7 cellular contexts compared by ENCODE assay signal in the genomic region with DNA sequence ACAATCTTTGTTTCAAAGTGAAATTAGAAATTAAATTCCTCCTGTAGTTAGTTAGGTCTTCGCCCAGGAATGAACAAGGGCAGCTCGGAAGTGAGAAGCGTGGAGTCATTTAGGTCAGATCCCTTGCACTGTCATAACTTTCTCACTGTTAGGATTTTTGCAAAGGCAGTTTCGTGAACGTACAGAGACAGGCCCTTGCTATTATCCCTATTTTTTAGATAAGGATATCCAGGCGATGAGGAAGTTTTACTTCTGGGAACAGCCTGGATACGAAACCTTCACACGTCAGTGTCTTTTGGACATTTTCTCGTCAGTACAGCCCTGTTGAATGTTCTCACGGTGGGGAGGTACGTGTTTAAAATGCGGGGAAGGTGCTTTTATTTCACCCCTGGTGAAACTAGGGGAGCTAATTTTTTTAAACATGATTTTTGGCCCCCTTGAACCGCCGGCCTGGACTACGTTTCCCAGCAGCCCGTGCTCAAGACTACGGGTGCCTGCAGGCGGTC. TPM values are rescaled to one million over a fixed set of nuclear protein-coding genes. Genes with fewer than 3 reads are reported as not detected.
DNase-seq lines count a peak whose midpoint lies in the region.

No MANE protein-coding gene starts in this region.

- H3K4me1 Mint-ChIP-seq in immature natural killer cell = peaks cover 43 to 49% of the 10 kb centered on the region in 2 donors

- H3K9me3 Mint-ChIP-seq in immature natural killer cell = no peaks in the 10 kb centered on the region

- H3K36me3 Mint-ChIP-seq in immature natural killer cell = peaks cover 0 to 3% (median 0%) of the 10 kb centered on the region in 3 donors

- peaks cover 11 to 18% (median 16%) of the 10 kb centered on the region in 3 donors for H3K27me3 Mint-ChIP-seq in immature natural killer cell (ENCODE audit: low read depth in 3 of 3)

- peak overlapping the region; percentile 88 to 97 (median 90) for H3K27ac Mint-ChIP-seq in immature natural killer cell

- DNase-seq in GF-D8 (lab: John Stamatoyannopoulos, UW) = peak; percentile 45
- peak; percentile 45 for DNase-seq in KG1 (lab: John Stamatoyannopoulos, UW)
- DNase-seq in amniotic epithelial cell (ENCODE audit: low read depth) = peak; percentile 24
- DNase-seq in immature natural killer cell = no peak
- peak; percentile 61 for DNase-seq in stimulated activated CD8-positive, alpha-beta memory T cell treated with anti-CD3 and anti-CD28 coated beads, Interleukin-15, amount 100 ng/mL, for 24 hours (ENCODE audit: low read depth)
- no peak for DNase-seq in activated effector memory CD4-positive, alpha-beta T cell treated with anti-CD3 and anti-CD28 coated beads, Interleukin-2, amount 50 U/mL, for 16 hours
- no peak for DNase-seq in KBM-7

- in situ Hi-C loops in KBM-7 (cut with MboI; ENCODE audit: low pct_unique_long_range_greater_than_20kb, low sequenced_read_pairs) = no loop called here

- peak overlapping the region; percentile 76 to 87 (median 83) for H3K4me3 Mint-ChIP-seq in immature natural killer cell

RNA-seq across cellular contexts. Expression of gene RBL2, which starts 0.3 kb away (rescaled TPM):
- polyA plus RNA-seq in immature natural killer cell = 100 to 1,000 TPM; 140 to 194 (median 186) TPM

Comparison
In these comparisons a context has a peak if more than half of its experiments do, and no peak if none do; other contexts are left out.
1. DNase-seq: peak in GF-D8 (single experiment), KG1 (single experiment), amniotic epithelial cell (single experiment) and stimulated activated CD8-positive, alpha-beta memory T cell treated with anti-CD3 and anti-CD28 coated beads, Interleukin-15, amount 100 ng/mL, for 24 hours (single experiment); none in immature natural killer cell (0 of 3), activated effector memory CD4-positive, alpha-beta T cell treated with anti-CD3 and anti-CD28 coated beads, Interleukin-2, amount 50 U/mL, for 16 hours (single experiment) and KBM-7 (single experiment).